ENCODE assay signal across 11 cellular contexts in genomic region chr17:32928527-32929287, GRCh38. TPM values are rescaled to one million over a fixed set of nuclear protein-coding genes. Genes with fewer than 3 reads are reported as not detected.
DNase-seq lines count a peak whose midpoint lies in the region; ATAC-seq, FAIRE-seq and TF ChIP-seq lines count a peak whose summit lies in the region.
"Had no signal": no experiment of that assay in that cellular context is flagged by ENCODE, and none has a peak within 500 bp of the region (broad histone marks: within the 10 kb centered on the region; RNA-seq: fewer than 3 reads in every experiment).

No MANE protein-coding gene starts in this region.

- H3K27me3 ChIP-seq in gastrocnemius medialis: peaks cover 25 to 44% (median 26%) of the 10 kb centered on the region in 3 donors

- H3K27me3 Mint-ChIP-seq in WTC11 (ENCODE audit: low read depth): peaks cover 5% of the 10 kb centered on the region; the same call in 1 of the 2 replicates

- in situ Hi-C loops in gastrocnemius medialis (cut with MboI; ENCODE audit: low sequenced_read_pairs in 4 of 4): no loop called here

- no peak for DNase-seq in GM12892 (ENCODE audit: insufficient read length)
- DNase-seq in WTC11 (ENCODE audit: low spot score): no peak
- no peak for DNase-seq in left ventricle myocardium superior
- no peak for DNase-seq in gastrocnemius medialis
- no peak for DNase-seq in dedifferentiated amniotic fluid mesenchymal stem cell (ENCODE audit: extremely low spot score)
- DNase-seq in T-helper 1 cell: no peak
- DNase-seq: activated T-cell treated with anti-CD3 and anti-CD28 coated beads, Interleukin-2, amount 50 U/mL, for 4 hours; stimulated activated naive CD8-positive, alpha-beta T cell treated with anti-CD3 and anti-CD28 coated beads, Interleukin-15, amount 100 ng/mL, for 72 hours had no signal

- H3K27ac Mint-ChIP-seq in WTC11: no peak overlapping the region
- H3K27ac Mint-ChIP-seq: memory B cell; stimulated activated naive CD8-positive, alpha-beta T cell treated with anti-CD3 and anti-CD28 coated beads, Interleukin-15, amount 100 ng/mL, for 72 hours had no signal

- no peak for TF ChIP-seq POLR2A in GM12892 (IDR thresholded peaks at IDR 0.05; ENCODE audit: low read depth, low read length)
- TF ChIP-seq POLR2A in gastrocnemius medialis (IDR thresholded peaks at IDR 0.05): no peak

- TF ChIP-seq CTCF in WTC11 (IDR thresholded peaks at IDR 0.05): no peak
- no peak for TF ChIP-seq CTCF in gastrocnemius medialis (IDR thresholded peaks at IDR 0.05 in 4 of 5, conservative IDR thresholded peaks at IDR 0.05 in 1 of 5)

- H3K27ac ChIP-seq in gastrocnemius medialis: no peak overlapping the region

- peaks cover 14% of the 10 kb centered on the region for H3K9me3 Mint-ChIP-seq in WTC11
- H3K9me3 Mint-ChIP-seq: activated T-cell treated with anti-CD3 and anti-CD28 coated beads, Interleukin-2, amount 50 U/mL, for 4 hours; memory B cell; stimulated activated naive CD8-positive, alpha-beta T cell treated with anti-CD3 and anti-CD28 coated beads, Interleukin-15, amount 100 ng/mL, for 72 hours had no signal

- H3K4me1 ChIP-seq in gastrocnemius medialis: peaks cover 0 to 5% of the 10 kb centered on the region in 2 donors

- POLR2A ChIA-PET in WTC11 (lab: Charles Lee): interaction anchor here (0.6 to 2.3 kb wide), 2 partner anchors 52 to 141 kb away, joined by 3 to 7 read pairs; partner anchors contain the start of gene MYO1D

- H3K36me3 Mint-ChIP-seq in WTC11: peaks cover 13% of the 10 kb centered on the region
- H3K36me3 Mint-ChIP-seq: memory B cell had no signal

- CTCF ChIA-PET in WTC11 (lab: Charles Lee): interaction anchor here (0.7 to 3.0 kb wide), 6 partner anchors 8 to 110 kb away, joined by 3 to 26 read pairs (median 8); partner anchors contain the start of gene MYO1D

- no peak overlapping the region for H3K4me3 Mint-ChIP-seq in WTC11
- H3K4me3 Mint-ChIP-seq: activated T-cell treated with anti-CD3 and anti-CD28 coated beads, Interleukin-2, amount 50 U/mL, for 4 hours; memory B cell had no signal

- no peaks in the 10 kb centered on the region for H3K36me3 ChIP-seq in gastrocnemius medialis

- ATAC-seq in WTC11 (no peak), left ventricle myocardium superior (peak; percentile 21), gastrocnemius medialis (no peak), GM19397 (IDR thresholded peaks at IDR 0.05; ENCODE audit: unreplicated experiment) (no peak), HG03354 (IDR thresholded peaks at IDR 0.05; ENCODE audit: poor library complexity, severe bottlenecking, unreplicated experiment) (no peak)

- peaks cover 12% of the 10 kb centered on the region for H3K4me1 Mint-ChIP-seq in WTC11
- H3K4me1 Mint-ChIP-seq: memory B cell; stimulated activated naive CD8-positive, alpha-beta T cell treated with anti-CD3 and anti-CD28 coated beads, Interleukin-15, amount 100 ng/mL, for 72 hours had no signal

- intact Hi-C loops in left ventricle myocardium superior (cut with micrococcal nuclease): no loop called here
- intact Hi-C loops in gastrocnemius medialis (cut with DNase I; ENCODE audit: low total_unique reads): no loop called here

- H3K9me3 ChIP-seq in gastrocnemius medialis: no peaks in the 10 kb centered on the region

- FAIRE-seq in GM12892 (lab: Jason Lieb, UNC): peak; percentile 44

- peak overlapping the region; percentile 50 to 61 (median 50) for H3K4me3 ChIP-seq in gastrocnemius medialis

TF ChIP-seq in WTC11, 78 proteins besides CTCF, POLR2A, EP300 and RAD21:
- no peak for TF ChIP-seq SMAD3 (CRISPR knock-in tag; IDR thresholded peaks at IDR 0.05; ENCODE audit: borderline replicate concordance)
- no peak for TF ChIP-seq E2F1 (CRISPR knock-in tag; IDR thresholded peaks at IDR 0.05)
- no peak for TF ChIP-seq MYBL2 (CRISPR knock-in tag; IDR thresholded peaks at IDR 0.05)
- peak; percentile 91 for TF ChIP-seq ZBTB43 (CRISPR knock-in tag; IDR thresholded peaks at IDR 0.05)
- no peak for TF ChIP-seq ZNF121 (CRISPR knock-in tag; IDR thresholded peaks at IDR 0.05)
- no peak for TF ChIP-seq ZBTB21 (CRISPR knock-in tag; IDR thresholded peaks at IDR 0.05; ENCODE audit: borderline replicate concordance)
- no peak for TF ChIP-seq ERG (CRISPR knock-in tag; IDR thresholded peaks at IDR 0.05)
- no peak for TF ChIP-seq ELF4 (CRISPR knock-in tag; IDR thresholded peaks at IDR 0.05; ENCODE audit: low read depth)
TF ChIP-seq in WTC11: peak in this region for 1.

RNA-seq across cellular contexts. Expression of gene TMEM98, which starts 0.8 kb away (rescaled TPM):
- polyA plus RNA-seq in GM12892 (2012; ENCODE audit: missing spikeins): not detected
- 66.0 to 70.3 TPM (median 69.8 TPM) in 3 replicates for total RNA-seq in WTC11 (2021)
- 10.7 TPM for total RNA-seq in left ventricle myocardium superior
- 1 to 10 TPM; 1.7 to 8.0 (median 6.7) TPM for total RNA-seq in gastrocnemius medialis

RNA-seq across cellular contexts. Expression of gene MYO1D, which starts 51.8 kb away (rescaled TPM):
- polyA plus RNA-seq in GM12892 (2012; ENCODE audit: missing spikeins): 11.5 TPM
- total RNA-seq in WTC11 (2021) (26.5 to 29.9 TPM (median 28.9 TPM) in 3 replicates), left ventricle myocardium superior (6.4 TPM), gastrocnemius medialis (10 to 100 TPM in 1 of 4 donors, 1 to 10 TPM in 3; 5.8 to 20.1 (median 7.8) TPM)
